Comparison of ENCODE assay signal across 12 cellular contexts in genomic region chr4:121564840-121565375, GRCh38.
"Had no signal": no experiment of that assay in that cellular context is flagged by ENCODE, and none has a peak within 500 bp of the region (broad histone marks: within the 10 kb centered on the region; RNA-seq: fewer than 3 reads in every experiment).

No MANE protein-coding gene starts in this region.

- H2AFZ ChIP-seq: hepatocyte had no signal

- H3K27ac ChIP-seq: hepatocyte, psoas muscle, suprapubic skin had no signal

- H3K4me2 ChIP-seq: hepatocyte had no signal

- H3K79me2 ChIP-seq: hepatocyte had no signal

- DNase-seq: activated CD4-positive, alpha-beta memory T cell treated with anti-CD3 and anti-CD28 coated beads, Interleukin-2, amount 10 ng/mL, durations not matched to agents 7 days and 5 days; activated CD4-positive, alpha-beta T cell treated with anti-CD3 and anti-CD28 coated beads for 4 hours; activated effector memory CD4-positive, alpha-beta T cell treated with anti-CD3 and anti-CD28 coated beads, Interleukin-2, amount 50 U/mL, for 16 hours; activated T-cell treated with anti-CD3 and anti-CD28 coated beads, Interleukin-2, amount 50 U/mL, for 4 hours; effector memory CD4-positive, alpha-beta T cell; midbrain; psoas muscle; SW 1271 had no signal

- H3K27me3 ChIP-seq: hepatocyte, suprapubic skin had no signal

- H3K4me3 ChIP-seq: hepatocyte, psoas muscle, suprapubic skin had no signal

- H3K9me3 ChIP-seq: psoas muscle, suprapubic skin had no signal

- H3K4me1 ChIP-seq: psoas muscle, suprapubic skin had no signal

- H3K36me3 ChIP-seq: suprapubic skin had no signal

- ATAC-seq: activated T-cell treated with anti-CD3 and anti-CD28 coated beads, Interleukin-2, amount 50 U/mL, for 4 hours; psoas muscle; sciatic nerve; WTC11 had no signal
